8 cellular contexts compared by ENCODE assay signal in the genomic region with DNA sequence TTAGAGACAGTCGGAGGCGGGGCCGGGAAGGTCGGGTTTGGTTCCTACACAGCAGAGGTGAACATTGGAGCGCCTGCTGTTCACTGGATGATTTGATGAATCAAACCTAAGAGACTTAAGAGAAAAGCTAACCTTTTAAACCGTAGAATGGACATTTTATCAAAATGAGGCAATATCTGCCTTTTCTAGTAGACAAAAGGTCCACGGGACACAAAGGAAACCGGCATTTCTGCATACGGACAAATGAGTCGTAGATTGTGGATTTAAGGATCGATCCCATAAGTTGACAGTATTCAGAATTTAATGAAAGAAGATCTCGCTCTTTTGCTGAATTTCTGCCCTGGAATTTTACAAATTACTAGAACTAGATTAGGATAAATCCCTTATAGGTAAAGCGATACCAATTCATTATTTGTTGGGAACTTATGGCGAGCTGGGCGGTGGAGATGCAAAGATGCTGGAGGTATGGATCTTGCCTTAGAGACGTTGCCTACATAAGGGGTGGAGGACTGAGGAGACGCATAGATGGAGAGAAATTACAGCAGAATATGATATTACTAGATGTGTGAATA. TPM values are rescaled to one million over a fixed set of nuclear protein-coding genes. Genes with fewer than 3 reads are reported as not detected.
A peak's percentile ranks its signal among the peaks of the same experiment; 100 is the strongest.
DNase-seq lines count a peak whose midpoint lies in the region; ATAC-seq and TF ChIP-seq lines count a peak whose summit lies in the region.

No MANE protein-coding gene starts in this region.

- no peak for DNase-seq in stimulated activated naive CD8-positive, alpha-beta T cell treated with anti-CD3 and anti-CD28 coated beads, Interleukin-15, Interleukin-2, amounts not matched to agents 100 U/mL and 50 U/mL, for 24 hours
- DNase-seq in body of pancreas (no peak), memory B cell (ENCODE audit: low spot score in 2 of 2) (no peak), GM10248 (ENCODE audit: extremely low spot score) (no peak), midbrain (lab: John Stamatoyannopoulos, UW) (no peak), cerebellar nuclear complex (lab: John Stamatoyannopoulos, UW) (no peak)

- H3K9me3 Mint-ChIP-seq in stimulated activated naive CD8-positive, alpha-beta T cell treated with anti-CD3 and anti-CD28 coated beads, Interleukin-15, Interleukin-2, amounts not matched to agents 100 ng/mL and 50 ng/mL, for 24 hours, result no peaks in the 10 kb centered on the region
- H3K9me3 Mint-ChIP-seq in memory B cell, result no peaks in the 10 kb centered on the region

- peak overlapping the region; percentile 100 for H3K27ac Mint-ChIP-seq in stimulated activated naive CD8-positive, alpha-beta T cell treated with anti-CD3 and anti-CD28 coated beads, Interleukin-15, Interleukin-2, amounts not matched to agents 100 ng/mL and 50 ng/mL, for 24 hours
- H3K27ac Mint-ChIP-seq in memory B cell, result peak overlapping the region; percentile 100

- no peak for TF ChIP-seq POLR2A in body of pancreas (IDR thresholded peaks at IDR 0.05)

- peaks cover 60% of the 10 kb centered on the region for H3K4me1 Mint-ChIP-seq in stimulated activated naive CD8-positive, alpha-beta T cell treated with anti-CD3 and anti-CD28 coated beads, Interleukin-15, Interleukin-2, amounts not matched to agents 100 ng/mL and 50 ng/mL, for 24 hours (ENCODE audit: low read depth)
- H3K4me1 Mint-ChIP-seq in memory B cell, result peaks cover 20% of the 10 kb centered on the region

- CTCF ChIA-PET in GM10248 (lab: Yijun Ruan, JAX), result interaction anchor here (1.0 to 2.7 kb wide), 3 partner anchors 10 to 184 kb away, joined by 4 to 10 read pairs (median 4); no protein-coding TSS in a partner anchor

- H3K27ac ChIP-seq in body of pancreas, result peak overlapping the region; percentile 85 to 97 (median 92)

- no peaks in the 10 kb centered on the region for H3K27me3 ChIP-seq in body of pancreas

- no peaks in the 10 kb centered on the region for H3K27me3 Mint-ChIP-seq in stimulated activated naive CD8-positive, alpha-beta T cell treated with anti-CD3 and anti-CD28 coated beads, Interleukin-15, Interleukin-2, amounts not matched to agents 100 ng/mL and 50 ng/mL, for 24 hours
- H3K27me3 Mint-ChIP-seq in memory B cell, result no peaks in the 10 kb centered on the region

- POLR2A ChIA-PET in GM10248 (lab: Yijun Ruan, JAX), result interaction anchor here (0.5 to 1.0 kb wide), 7 partner anchors 15 to 184 kb away, joined by 3 to 8 read pairs (median 4); a partner anchor contains a TSS

- no peak for ATAC-seq in stimulated activated naive CD8-positive, alpha-beta T cell treated with anti-CD3 and anti-CD28 coated beads, Interleukin-15, Interleukin-2, amounts not matched to agents 100 U/mL and 50 U/mL, for 24 hours
- no peak for ATAC-seq in body of pancreas
- ATAC-seq in memory B cell (ENCODE audit: low read depth), result no peak
- no peak for ATAC-seq in HG02852 (IDR thresholded peaks at IDR 0.05; ENCODE audit: unreplicated experiment)

- H3K36me3 ChIP-seq in body of pancreas (replicated peaks in 1 of 2; ENCODE audit: insufficient read depth in 1 of 2, low read depth in 2 of 2), result peaks cover 0 to 4% of the 10 kb centered on the region in 2 donors

- H3K4me3 ChIP-seq in body of pancreas, result peak overlapping the region; percentile 21 to 64

- 0 to 1% methylated on average over 17 of the region's 17 CpGs for WGBS in body of pancreas, 2 donors

- H3K4me1 ChIP-seq in body of pancreas, result peaks cover 27% of the 10 kb centered on the region

- peak overlapping the region; percentile 92 for H3K4me3 Mint-ChIP-seq in stimulated activated naive CD8-positive, alpha-beta T cell treated with anti-CD3 and anti-CD28 coated beads, Interleukin-15, Interleukin-2, amounts not matched to agents 100 ng/mL and 50 ng/mL, for 24 hours
- H3K4me3 Mint-ChIP-seq in memory B cell, result peak overlapping the region; percentile 96

- peaks cover 50% of the 10 kb centered on the region for H3K36me3 Mint-ChIP-seq in stimulated activated naive CD8-positive, alpha-beta T cell treated with anti-CD3 and anti-CD28 coated beads, Interleukin-15, Interleukin-2, amounts not matched to agents 100 ng/mL and 50 ng/mL, for 24 hours (ENCODE audit: low read depth)
- peaks cover 9% of the 10 kb centered on the region for H3K36me3 Mint-ChIP-seq in memory B cell

- no peak for TF ChIP-seq CTCF in body of pancreas (IDR thresholded peaks at IDR 0.05)
- no peak for TF ChIP-seq CTCF in GM10248 (IDR thresholded peaks at IDR 0.05; ENCODE audit: control extremely low read depth, extremely low read depth, low read depth, missing control alignments)

- intact Hi-C loops in body of pancreas (cut with DNase I), result loop anchor here (10.0 kb wide), 1 partner anchor 50 kb away; a partner anchor contains a TSS

- H3K9me3 ChIP-seq in body of pancreas, result no peaks in the 10 kb centered on the region

RNA-seq across cellular contexts. Expression of a gene that starts 0.4 kb away (rescaled TPM):
- 1 to 10 TPM; 2.1 to 8.6 TPM for total RNA-seq in body of pancreas

RNA-seq across cellular contexts. Expression of a gene that starts 0.8 kb away (rescaled TPM):
- not detected for total RNA-seq in body of pancreas

RNA-seq across cellular contexts. Expression of a gene that starts 27.7 kb away (rescaled TPM):
- 10 to 100 TPM; 31.6 to 61.0 TPM for total RNA-seq in body of pancreas

RNA-seq across cellular contexts. Expression of a gene that starts 52.4 kb away (rescaled TPM):
- 10 to 100 TPM; 49.3 to 49.4 TPM for total RNA-seq in body of pancreas
